In genomic region chr11:125214466-125215204, GRCh38 we compare ENCODE assay signal across 1 cellular context.
TF ChIP-seq lines count a peak whose summit lies in the region.

No MANE protein-coding gene starts in this region.

TF ChIP-seq in GM23338, 12 proteins besides CTCF, POLR2A, EP300 and RAD21 (continued from another document):
- TF ChIP-seq ETS1 (IDR thresholded peaks at IDR 0.05), result no peak
- no peak for TF ChIP-seq ZNF462 (CRISPR knock-in tag; IDR thresholded peaks at IDR 0.05)
- TF ChIP-seq ZNF331 (CRISPR knock-in tag; IDR thresholded peaks at IDR 0.05; ENCODE audit: low read depth), result no peak
